10 cellular contexts compared by ENCODE assay signal in the genomic region with DNA sequence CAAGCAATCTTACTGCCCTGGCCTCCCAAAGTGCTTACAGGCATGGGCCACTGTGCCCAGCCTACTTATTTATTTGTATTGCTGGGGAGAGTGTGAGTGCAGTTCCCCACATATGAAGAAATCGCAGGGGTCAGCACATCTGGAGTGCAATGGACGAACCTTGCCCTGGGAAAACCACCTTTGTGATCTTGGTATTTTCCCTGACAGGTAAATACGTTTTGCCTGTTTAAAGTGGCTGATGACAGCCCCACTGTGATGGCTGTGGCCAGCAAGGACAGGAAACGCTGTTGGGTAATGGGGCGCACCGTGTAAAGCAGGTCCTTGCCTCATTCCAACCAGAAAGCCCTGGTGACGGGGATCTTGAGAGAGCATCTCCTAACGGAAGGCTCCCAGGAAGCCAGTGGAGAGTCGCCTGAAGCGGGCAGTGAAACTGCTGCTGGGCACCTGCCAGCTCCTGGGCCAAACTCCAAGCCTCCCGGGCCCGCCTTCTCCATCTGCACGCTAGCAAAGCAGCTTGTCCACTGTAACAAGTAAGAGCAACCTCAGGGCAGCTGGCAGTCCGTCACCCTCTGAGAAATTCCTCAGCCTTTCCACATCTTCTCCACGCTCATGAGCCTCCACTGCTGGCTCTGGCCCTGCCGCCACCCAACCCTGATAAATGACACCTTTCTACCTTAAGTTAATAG. TPM values are rescaled to one million over a fixed set of nuclear protein-coding genes. Genes with fewer than 3 reads are reported as not detected.
DNase-seq lines count a peak whose midpoint lies in the region; ATAC-seq and TF ChIP-seq lines count a peak whose summit lies in the region.
"Had no signal": no experiment of that assay in that cellular context is flagged by ENCODE, and none has a peak within 500 bp of the region (broad histone marks: within the 10 kb centered on the region; RNA-seq: fewer than 3 reads in every experiment).

No MANE protein-coding gene starts in this region.

- 41% methylated on average over 12 of the region's 16 CpGs for WGBS in esophagus muscularis mucosa

- H3K4me3 Mint-ChIP-seq in HFFc6: no peak overlapping the region

- H3K27ac ChIP-seq in esophagus muscularis mucosa (replicated peaks in 1 of 4): peak overlapping the region; percentile 29 to 59 (median 42)

- H3K4me3 ChIP-seq in esophagus muscularis mucosa: no peak overlapping the region

- ATAC-seq in Right ventricle myocardium superior (ENCODE audit: poor library complexity) (peak; percentile 88), GM21619 (IDR thresholded peaks at IDR 0.05; ENCODE audit: unreplicated experiment) (no peak)
- ATAC-seq in stimulated activated naive CD8-positive, alpha-beta T cell treated with anti-CD3 and anti-CD28 coated beads, Interleukin-15, Interleukin-2, amounts not matched to agents 100 U/mL and 50 U/mL, for 24 hours: no peak

- TF ChIP-seq CTCF in esophagus muscularis mucosa (IDR thresholded peaks at IDR 0.05) (no peak), HFFc6 (IDR thresholded peaks at IDR 0.05) (no peak)

- peaks cover 0 to 26% (median 18%) of the 10 kb centered on the region in 4 donors for H3K4me1 ChIP-seq in esophagus muscularis mucosa
- H3K4me1 ChIP-seq: BE2C had no signal

- no peak for TF ChIP-seq EP300 in esophagus muscularis mucosa (IDR thresholded peaks at IDR 0.05)

- peaks cover 45% of the 10 kb centered on the region for H3K4me1 Mint-ChIP-seq in HFFc6 (ENCODE audit: low read depth)

- peaks cover 36% of the 10 kb centered on the region; the same call in 1 of the 2 replicates for H3K36me3 Mint-ChIP-seq in HFFc6 (ENCODE audit: low read depth)

- no peak for TF ChIP-seq POLR2A in esophagus muscularis mucosa (IDR thresholded peaks at IDR 0.05; ENCODE audit: low read depth)

- peaks cover 32 to 73% (median 60%) of the 10 kb centered on the region in 4 donors for H3K36me3 ChIP-seq in esophagus muscularis mucosa

- no peaks in the 10 kb centered on the region for H3K9me3 ChIP-seq in esophagus muscularis mucosa
- H3K9me3 ChIP-seq: BE2C had no signal

- no peaks in the 10 kb centered on the region for H3K9me3 Mint-ChIP-seq in HFFc6

- no peak overlapping the region for H3K27ac Mint-ChIP-seq in HFFc6

- H3K27me3 Mint-ChIP-seq in HFFc6 (ENCODE audit: insufficient read depth): no peaks in the 10 kb centered on the region

- no peaks in the 10 kb centered on the region for H3K27me3 ChIP-seq in esophagus muscularis mucosa
- H3K27me3 ChIP-seq: BE2C had no signal

- intact Hi-C loops in Right ventricle myocardium superior (cut with DNase I): no loop called here
- intact Hi-C loops in cardiac septum (cut with DNase I): no loop called here
- intact Hi-C loops in esophagus muscularis mucosa (cut with DNase I): no loop called here

- DNase-seq in Right ventricle myocardium superior (peak; percentile 72), cardiac septum (ENCODE audit: low spot score) (no peak), esophagus muscularis mucosa (ENCODE audit: extremely low spot score) (no peak), middle frontal gyrus (ENCODE audit: extremely low spot score, low spot score) (peak; percentile 56), HFFc6 (no peak)
- DNase-seq in stimulated activated naive CD4-positive, alpha-beta T cell treated with Interleukin-2 at 50 U/mL for 16 hours (lab: John Stamatoyannopoulos, UW): no peak
- DNase-seq in stimulated activated naive CD8-positive, alpha-beta T cell treated with anti-CD3 and anti-CD28 coated beads, Interleukin-15, Interleukin-2, amounts not matched to agents 100 U/mL and 50 U/mL, for 24 hours: no peak
- DNase-seq: BE2C; stimulated activated CD4-positive, alpha-beta T cell treated with anti-CD3 and anti-CD28 coated beads, Interleukin-4, amount 100 ng/mL, for 4 hours had no signal

RNA-seq across cellular contexts. Expression of gene EMC8, which starts 17.5 kb away (rescaled TPM):
- total RNA-seq in Right ventricle myocardium superior (21.8 TPM), cardiac septum (20.3 TPM), esophagus muscularis mucosa (10 to 100 TPM; 26.0 to 41.3 (median 27.6) TPM)
- 10 to 100 TPM; 31.7 to 38.4 (median 36.6) TPM for total RNA-seq in HFFc6 (2021; fragmentation: NEBNext Ultra II Directional; extraction: Animal tissue kit (Norgen Biotek cat#: 25700))

RNA-seq across cellular contexts. Expression of gene COX4I1, which starts 17.7 kb away (rescaled TPM):
- total RNA-seq in Right ventricle myocardium superior (2,159 TPM), cardiac septum (1,440 TPM), esophagus muscularis mucosa (100 to 1,000 TPM; 555 to 640 (median 575) TPM)
- 100 to 1,000 TPM; 427 to 518 (median 497) TPM for total RNA-seq in HFFc6 (2021; fragmentation: NEBNext Ultra II Directional; extraction: Animal tissue kit (Norgen Biotek cat#: 25700))

RNA-seq across cellular contexts. Expression of gene C16orf74, which starts 30.9 kb away (rescaled TPM):
- total RNA-seq in Right ventricle myocardium superior (2.3 TPM), cardiac septum (0.51 TPM), esophagus muscularis mucosa (1 to 10 TPM in 1 of 4 donors, under 1 TPM in 2, not detected in 1; 0.83 to 2.4 (median 0.83) TPM)
- total RNA-seq in HFFc6 (2021; fragmentation: NEBNext Ultra II Directional; extraction: Animal tissue kit (Norgen Biotek cat#: 25700)): 10 to 100 TPM; 13.4 to 18.6 (median 15.7) TPM

Comparison
In these comparisons a context has a peak if more than half of its experiments do, and no peak if none do; other contexts are left out.
1. DNase-seq: peak in Right ventricle myocardium superior (single experiment) and middle frontal gyrus (single experiment); none in cardiac septum (single experiment), esophagus muscularis mucosa (single experiment), stimulated activated naive CD4-positive, alpha-beta T cell treated with Interleukin-2 at 50 U/mL for 16 hours (single experiment), HFFc6 (single experiment) and stimulated activated naive CD8-positive, alpha-beta T cell treated with anti-CD3 and anti-CD28 coated beads, Interleukin-15, Interleukin-2, amounts not matched to agents 100 U/mL and 50 U/mL, for 24 hours (single experiment).